1 cellular context compared by ENCODE assay signal in genomic region chr11:8807544-8808225, GRCh38.
TF ChIP-seq lines count a peak whose summit lies in the region.

No MANE protein-coding gene starts in this region.

TF ChIP-seq in IMR-90, 13 proteins besides CTCF, POLR2A, EP300 and RAD21 (continued from another document):
- 0 out of 2 replicates have a peak, but pooled peaks have one; percentile 1 for TF ChIP-seq NFE2L2 (IDR thresholded peaks at IDR 0.05; ENCODE audit: low read depth, low read length)
- no peak for TF ChIP-seq MAZ (IDR thresholded peaks at IDR 0.05; ENCODE audit: borderline replicate concordance, low read depth, low read length)
- peak; percentile 52; the same call in 1 of the 2 replicates for TF ChIP-seq FOS (IDR thresholded peaks at IDR 0.05; ENCODE audit: low read depth, low read length)
- no peak for TF ChIP-seq RFX5 (IDR thresholded peaks at IDR 0.05; ENCODE audit: low read depth, low read length)
- no peak for TF ChIP-seq MXI1 (IDR thresholded peaks at IDR 0.05; ENCODE audit: borderline replicate concordance, low read depth, low read length)
- TF ChIP-seq BHLHE40 (IDR thresholded peaks at IDR 0.05; ENCODE audit: low read depth, low read length): no peak
- TF ChIP-seq CEBPB (IDR thresholded peaks at IDR 0.05; ENCODE audit: low read depth, low read length): peak; percentile 52; the same call in 1 of the 2 replicates
- TF ChIP-seq, protein P1, sequence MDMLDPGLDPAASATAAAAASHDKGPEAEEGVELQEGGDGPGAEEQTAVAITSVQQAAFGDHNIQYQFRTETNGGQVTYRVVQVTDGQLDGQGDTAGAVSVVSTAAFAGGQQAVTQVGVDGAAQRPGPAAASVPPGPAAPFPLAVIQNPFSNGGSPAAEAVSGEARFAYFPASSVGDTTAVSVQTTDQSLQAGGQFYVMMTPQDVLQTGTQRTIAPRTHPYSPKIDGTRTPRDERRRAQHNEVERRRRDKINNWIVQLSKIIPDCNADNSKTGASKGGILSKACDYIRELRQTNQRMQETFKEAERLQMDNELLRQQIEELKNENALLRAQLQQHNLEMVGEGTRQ (IDR thresholded peaks at IDR 0.05; ENCODE audit: low read depth, low read length): no peak
- no peak for TF ChIP-seq SMC3 (IDR thresholded peaks at IDR 0.05; ENCODE audit: low read depth, low read length)
